ENCODE assay signal across 8 cellular contexts in the genomic region with DNA sequence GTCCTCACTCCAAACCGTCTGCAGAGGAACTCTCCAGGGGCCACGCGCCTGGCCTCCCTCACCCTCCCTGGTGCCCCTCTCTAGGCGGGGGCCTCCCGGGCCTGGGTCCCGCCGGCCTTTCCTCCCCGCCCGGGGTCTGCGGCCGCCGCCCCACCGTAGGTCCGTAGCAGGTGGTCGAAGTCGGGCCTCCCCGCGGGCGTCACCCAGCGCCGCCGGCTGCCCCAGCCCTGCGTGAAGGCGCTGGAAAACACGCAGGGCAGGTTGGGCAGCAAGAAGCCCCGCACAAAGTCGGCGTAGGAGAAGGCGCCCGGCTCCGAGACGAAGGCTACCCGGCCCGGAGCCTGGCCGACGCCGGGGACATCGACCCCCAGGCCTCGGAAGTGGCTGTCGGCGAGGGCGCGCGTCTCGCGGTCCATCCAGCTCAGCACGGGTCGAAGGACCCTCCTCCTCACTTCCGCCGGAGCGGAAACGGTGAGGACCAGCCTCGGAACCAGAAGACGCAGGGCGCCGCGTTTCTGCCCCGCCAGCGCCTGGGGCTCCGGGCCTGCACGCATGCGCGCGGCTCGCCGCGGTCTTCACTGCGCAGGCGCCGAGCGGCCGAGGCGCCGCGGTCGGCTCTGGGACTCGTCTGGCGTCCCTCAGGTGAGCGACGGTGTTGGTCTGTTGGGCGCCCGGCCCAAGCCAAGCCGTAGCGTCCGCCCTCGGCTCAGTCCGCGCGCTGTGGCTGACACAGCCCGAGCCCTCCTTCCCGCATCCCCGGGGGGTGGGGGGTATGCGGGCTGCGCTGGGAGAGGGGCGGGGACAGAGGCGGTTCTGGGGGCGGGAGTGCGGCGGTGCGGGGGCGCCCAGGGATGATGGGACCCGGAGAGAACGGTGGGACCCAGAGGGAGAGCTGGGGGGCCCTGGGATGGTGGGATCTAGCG. TPM values are rescaled to one million over a fixed set of nuclear protein-coding genes. Genes with fewer than 3 reads are reported as not detected.
DNase-seq lines count a peak whose midpoint lies in the region; ATAC-seq and TF ChIP-seq lines count a peak whose summit lies in the region.

JMJD4 (minus strand) TSS at position 445 of the 923 bp plus-strand sequence; CDS start at position 416, 29 bp downstream.
SNAP47 (plus strand) TSS at position 578 of the 923 bp plus-strand sequence. CDS start 12,302 bp downstream, outside the sequence.

- CTCF ChIA-PET in A673 (lab: Charles Lee) = no interaction called here

- TF ChIP-seq CTCF in A673 (conservative IDR thresholded peaks at IDR 0.05; ENCODE audit: low read depth, low read length) (no peak), VCaP (conservative IDR thresholded peaks at IDR 0.05) (no peak)

- POLR2A ChIA-PET in A673 (lab: Charles Lee; ENCODE audit: low non-redundant PET) = interaction anchor here (0.6 kb wide), 1 partner anchor 1135 kb away, joined by 3 read pairs; no protein-coding TSS in a partner anchor

- peak within 1 kb of the TSS; percentile 94 for H3K4me3 ChIP-seq in A673 (ENCODE audit: low read depth, low read length, poor library complexity, severe bottlenecking)
- peak within 1 kb of the TSS; percentile 87 for H3K4me3 ChIP-seq in iPS-20b (ENCODE audit: low read length)
- peak within 1 kb of the TSS; percentile 71 to 100 (median 88) for H3K4me3 ChIP-seq in skin epidermis

- DNase-seq in A673 (ENCODE audit: low spot score) (peak; percentile 93), NCI-H2196 (lab: John Stamatoyannopoulos, UW; ENCODE audit: unreplicated experiment) (peak; percentile 92), T47D (ENCODE audit: low read depth in 1 of 2, low spot score in 1 of 2) (peak; percentile 94 to 97)

- H3K36me3 ChIP-seq in A673 (ENCODE audit: insufficient read depth, low read length, poor library complexity, severe bottlenecking) (peaks cover 15% of the 10 kb centered on the region), iPS-20b (ENCODE audit: insufficient read depth, low read depth, low read length) (peaks cover 28% of the 10 kb centered on the region)

- H3K27me3 ChIP-seq in A673 (replicated peaks; ENCODE audit: insufficient read depth, low read depth, low read length, poor library complexity) (no peaks in the 10 kb centered on the region), iPS-20b (ENCODE audit: insufficient read depth, low read length) (no peaks in the 10 kb centered on the region)

- no TSS peak for BruUV-seq in A673 (replicated peaks; lab: Mats Ljungman, UMichigan)

- H3K4me1 ChIP-seq in A673 (ENCODE audit: insufficient read depth, low read length, poor library complexity, severe bottlenecking) (no peaks in the 10 kb centered on the region), iPS-20b (ENCODE audit: insufficient read depth, low read length) (peaks cover 3% of the 10 kb centered on the region; the same call in 1 of the 2 replicates)

- ATAC-seq in GM18868 (IDR thresholded peaks at IDR 0.05; ENCODE audit: unreplicated experiment) (peak; percentile 89), HG03103 (IDR thresholded peaks at IDR 0.05; ENCODE audit: low read depth, unreplicated experiment) (peak; percentile 90)

- H3K27ac ChIP-seq in A673 (ENCODE audit: low read depth, low read length, poor library complexity, severe bottlenecking) (peak within 1 kb of the TSS; percentile 85), VCaP (peak within 1 kb of the TSS; percentile 65), iPS-20b (ENCODE audit: low read length) (peak within 1 kb of the TSS; percentile 70), skin epidermis (peak within 1 kb of the TSS; percentile 79 to 95 (median 91))

- H3K9ac ChIP-seq in iPS-20b (ENCODE audit: low read depth, low read length) = peak within 1 kb of the TSS; percentile 83; the same call in 1 of the 2 replicates

- in situ Hi-C loops in T47D (cut with HindIII; ENCODE audit: low pct_unique_long_range_greater_than_20kb, low sequenced_read_pairs) = no loop called here

- H3K9me3 ChIP-seq in A673 (ENCODE audit: low read depth, low read length, poor library complexity, severe bottlenecking) (no peaks in the 10 kb centered on the region), iPS-20b (ENCODE audit: insufficient read depth, low read depth, low read length) (no peaks in the 10 kb centered on the region)

- intact Hi-C loops in A673 (cut with micrococcal nuclease; ENCODE audit: unreplicated experiment) = loop anchor here (10.0 kb wide), 1 partner anchor 250 kb away; no protein-coding TSS in a partner anchor

RNA-seq across cellular contexts. Expression of gene JMJD4, which starts in this region (rescaled TPM):
- total RNA-seq in A673 (2021) = 20.7 and 23.2 TPM in 2 replicates

RNA-seq across cellular contexts. Expression of gene SNAP47, which starts in this region (rescaled TPM):
- 36.4 and 40.8 TPM in 2 replicates for total RNA-seq in A673 (2021)

Comparison
In these comparisons a context has a peak if more than half of its experiments do, and no peak if none do; other contexts are left out.
1. Peak in every context shown above with its lines: DNase-seq, ATAC-seq, H3K4me3 ChIP-seq and H3K27ac ChIP-seq.